In genomic region chr3:45741247-45741646, GRCh38 we compare ENCODE assay signal across 21 cellular contexts. TPM values are rescaled to one million over a fixed set of nuclear protein-coding genes. Genes with fewer than 3 reads are reported as not detected.
A peak's percentile ranks its signal among the peaks of the same experiment; 100 is the strongest.
DNase-seq lines count a peak whose midpoint lies in the region; ATAC-seq and TF ChIP-seq lines count a peak whose summit lies in the region.
"Had no signal": no experiment of that assay in that cellular context is flagged by ENCODE, and none has a peak within 500 bp of the region (broad histone marks: within the 10 kb centered on the region; RNA-seq: fewer than 3 reads in every experiment).

No MANE protein-coding gene starts in this region.

- H3K27me3 ChIP-seq in MM.1S (replicated peaks; ENCODE audit: insufficient read depth, low read length) (no peaks in the 10 kb centered on the region), endodermal cell (ENCODE audit: control insufficient read depth, insufficient read depth, low read length, poor library complexity, severe bottlenecking) (no peaks in the 10 kb centered on the region)
- H3K27me3 ChIP-seq: esophagus muscularis mucosa had no signal

- H3K4me3 Mint-ChIP-seq in stimulated activated naive CD8-positive, alpha-beta T cell treated with anti-CD3 and anti-CD28 coated beads, Interleukin-15, Interleukin-2, amounts not matched to agents 100 ng/mL and 50 ng/mL, for 24 hours, result no peak overlapping the region
- no peak overlapping the region for H3K4me3 Mint-ChIP-seq in endodermal cell

- no peaks in the 10 kb centered on the region for H3K9me3 ChIP-seq in MM.1S (replicated peaks; ENCODE audit: insufficient read depth, low read length)
- no peaks in the 10 kb centered on the region for H3K9me3 ChIP-seq in endodermal cell (ENCODE audit: control insufficient read depth, low read length)
- H3K9me3 ChIP-seq: esophagus muscularis mucosa had no signal

- no peaks in the 10 kb centered on the region for H3K79me2 ChIP-seq in MM.1S (ENCODE audit: low read length)

- no peaks in the 10 kb centered on the region for H3K27me3 Mint-ChIP-seq in stimulated activated naive CD8-positive, alpha-beta T cell treated with anti-CD3 and anti-CD28 coated beads, Interleukin-15, Interleukin-2, amounts not matched to agents 100 ng/mL and 50 ng/mL, for 24 hours
- H3K27me3 Mint-ChIP-seq in endodermal cell (ENCODE audit: insufficient read depth), result no peaks in the 10 kb centered on the region

- H3K27ac ChIP-seq in MM.1S (ENCODE audit: low read length) (no peak overlapping the region), endodermal cell (ENCODE audit: low read depth, low read length) (no peak overlapping the region), substantia nigra (ENCODE audit: low read depth, low read length, poor library complexity, severe bottlenecking) (no peak overlapping the region)
- H3K27ac ChIP-seq: esophagus muscularis mucosa had no signal

- H3K9me2 ChIP-seq in MM.1S (replicated peaks; ENCODE audit: insufficient read depth, low read length), result no peaks in the 10 kb centered on the region

- no peaks in the 10 kb centered on the region for H3F3A ChIP-seq in MM.1S (ENCODE audit: insufficient read depth, low read length)

- H3K4me3 ChIP-seq in MM.1S (ENCODE audit: low read length), result no peak overlapping the region
- no peak overlapping the region for H3K4me3 ChIP-seq in endodermal cell (ENCODE audit: low read length)
- H3K4me3 ChIP-seq: esophagus muscularis mucosa, GM12878 had no signal

- peak overlapping the region; percentile 8; the same call in 1 of the 2 replicates for H3K4me2 ChIP-seq in MM.1S (ENCODE audit: low read depth, low read length)

- peaks cover 35% of the 10 kb centered on the region for H3K4me1 Mint-ChIP-seq in stimulated activated naive CD8-positive, alpha-beta T cell treated with anti-CD3 and anti-CD28 coated beads, Interleukin-15, Interleukin-2, amounts not matched to agents 100 ng/mL and 50 ng/mL, for 24 hours (ENCODE audit: low read depth)
- H3K4me1 Mint-ChIP-seq in endodermal cell, result peaks cover 69% of the 10 kb centered on the region

- H3K36me3 Mint-ChIP-seq in stimulated activated naive CD8-positive, alpha-beta T cell treated with anti-CD3 and anti-CD28 coated beads, Interleukin-15, Interleukin-2, amounts not matched to agents 100 ng/mL and 50 ng/mL, for 24 hours (ENCODE audit: low read depth), result peaks cover 79% of the 10 kb centered on the region
- peaks cover 87% of the 10 kb centered on the region for H3K36me3 Mint-ChIP-seq in endodermal cell (ENCODE audit: low read depth)

- DNase-seq in stimulated activated naive CD8-positive, alpha-beta T cell treated with anti-CD3 and anti-CD28 coated beads, Interleukin-15, Interleukin-2, amounts not matched to agents 100 U/mL and 50 U/mL, for 24 hours, result no peak
- no peak for DNase-seq in MM.1S
- no peak for DNase-seq in endodermal cell
- no peak for DNase-seq in substantia nigra (lab: John Stamatoyannopoulos, UW)
- no peak for DNase-seq in NCI-H524 treated with DMSO at 0.1 percent for 48 hours (lab: John Stamatoyannopoulos, UW)
- no peak for DNase-seq in stimulated activated CD4-positive, alpha-beta T cell treated with anti-CD3 and anti-CD28 coated beads, Interleukin-15, amount 100 ng/mL, for 24 hours
- DNase-seq: amniotic stem cell, caudate nucleus, GF-D8, left ventricle myocardium superior, NCI-H1105 treated with DMSO at 0.1 percent for 48 hours, NCI-H69, SIG-M5 had no signal

- no peak overlapping the region for H2AFZ ChIP-seq in MM.1S (ENCODE audit: low read length)

- H4K20me1 ChIP-seq in MM.1S (ENCODE audit: insufficient read depth, low read length), result no peaks in the 10 kb centered on the region

- H3K36me3 ChIP-seq in MM.1S (replicated peaks; ENCODE audit: insufficient read depth, low read length) (peaks cover 12% of the 10 kb centered on the region; the same call in 1 of the 2 replicates), endodermal cell (ENCODE audit: control insufficient read depth, insufficient read depth, low read length) (peaks cover 99% of the 10 kb centered on the region)

- TF ChIP-seq CTCF in MM.1S (IDR thresholded peaks at IDR 0.05; ENCODE audit: low read length), result no peak
- no peak for TF ChIP-seq CTCF in endodermal cell (conservative IDR thresholded peaks at IDR 0.05)

- H3K9ac ChIP-seq in MM.1S (ENCODE audit: low read length) (no peak overlapping the region), endodermal cell (ENCODE audit: extremely low read depth, low read length, poor library complexity, severe bottlenecking) (no peak overlapping the region)

- H3K27ac Mint-ChIP-seq in stimulated activated naive CD8-positive, alpha-beta T cell treated with anti-CD3 and anti-CD28 coated beads, Interleukin-15, Interleukin-2, amounts not matched to agents 100 ng/mL and 50 ng/mL, for 24 hours, result peak overlapping the region; percentile 6
- peak overlapping the region; percentile 74 for H3K27ac Mint-ChIP-seq in endodermal cell

- no peak for ATAC-seq in stimulated activated naive CD8-positive, alpha-beta T cell treated with anti-CD3 and anti-CD28 coated beads, Interleukin-15, Interleukin-2, amounts not matched to agents 100 U/mL and 50 U/mL, for 24 hours
- ATAC-seq: activated CD4-positive, CD25-positive, alpha-beta regulatory T cell treated with anti-CD3 and anti-CD28 coated beads, Interleukin-2, amount 50 U/mL, for 24 hours; GM12878; left ventricle myocardium superior; sciatic nerve had no signal

- H3K4me1 ChIP-seq in MM.1S (ENCODE audit: low read length), result peaks cover 15% of the 10 kb centered on the region
- H3K4me1 ChIP-seq in endodermal cell (ENCODE audit: control insufficient read depth, insufficient read depth, low read length), result peaks cover 23% of the 10 kb centered on the region
- H3K4me1 ChIP-seq: esophagus muscularis mucosa had no signal

- no peaks in the 10 kb centered on the region for H3K9me3 Mint-ChIP-seq in stimulated activated naive CD8-positive, alpha-beta T cell treated with anti-CD3 and anti-CD28 coated beads, Interleukin-15, Interleukin-2, amounts not matched to agents 100 ng/mL and 50 ng/mL, for 24 hours
- H3K9me3 Mint-ChIP-seq in endodermal cell, result no peaks in the 10 kb centered on the region

RNA-seq across cellular contexts. Expression of gene SACM1L, which starts 52.1 kb away (rescaled TPM):
- 100 to 1,000 TPM; 149 to 161 TPM for total RNA-seq in endodermal cell
- polyA plus RNA-seq in endodermal cell (2013, experiment 1 of 2), result 63.0 TPM
- 66.3 TPM for polyA plus RNA-seq in endodermal cell (2013, experiment 2 of 2)

RNA-seq across cellular contexts. Expression of gene SLC6A20, which starts 55.1 kb away (rescaled TPM):
- 1 to 10 TPM in 1 of 2 donors, under 1 TPM in 1; 0.29 to 1.5 TPM for total RNA-seq in endodermal cell
- polyA plus RNA-seq in endodermal cell (2013, experiment 1 of 2), result 0.18 TPM
- polyA plus RNA-seq in endodermal cell (2013, experiment 2 of 2), result 0.46 TPM
- total RNA-seq: glomerular endothelial cell; left ventricle myocardium superior; LHCN-M2; T-helper 2 cell treated with Interferon-gamma antibody and Interleukin-4, amounts not matched to agents 100 ng/mL and 5 ng/mL, for 36 hours had no signal
